In genomic region chr15:67080118-67080899, GRCh38 we compare ENCODE assay signal across 8 cellular contexts. TPM values are rescaled to one million over a fixed set of nuclear protein-coding genes. Genes with fewer than 3 reads are reported as not detected.
A peak's percentile ranks its signal among the peaks of the same experiment; 100 is the strongest.
DNase-seq lines count a peak whose midpoint lies in the region; ATAC-seq and TF ChIP-seq lines count a peak whose summit lies in the region.

No MANE protein-coding gene starts in this region.

- H3K27ac Mint-ChIP-seq in WTC11: peak overlapping the region; percentile 34; the same call in 1 of the 2 replicates

- H3K9me3 ChIP-seq in smooth muscle cell (replicated peaks; ENCODE audit: low read depth): no peaks in the 10 kb centered on the region

- peak overlapping the region; percentile 67 for H3K4me2 ChIP-seq in smooth muscle cell

- POLR2A ChIA-PET in WTC11 (lab: Charles Lee): no interaction called here

- peaks cover 83% of the 10 kb centered on the region for H3K4me1 Mint-ChIP-seq in WTC11

- H3F3A ChIP-seq in smooth muscle cell (ENCODE audit: low read depth): peaks cover 33% of the 10 kb centered on the region

- no peaks in the 10 kb centered on the region for H3K36me3 ChIP-seq in smooth muscle cell (ENCODE audit: low read depth)

- H3K27me3 Mint-ChIP-seq in WTC11 (ENCODE audit: low read depth): no peaks in the 10 kb centered on the region

- peaks cover 47% of the 10 kb centered on the region for H3K4me1 ChIP-seq in smooth muscle cell (ENCODE audit: low read depth)

- DNase-seq in H4 (ENCODE audit: low spot score) (peak; percentile 77), WTC11 (ENCODE audit: low spot score) (no peak), glomerular visceral epithelial cell (ENCODE audit: extremely low spot score) (peak; percentile 86), smooth muscle cell (lab: John Stamatoyannopoulos, UW; ENCODE audit: unreplicated experiment) (no peak), NCI-H146 treated with DMSO at 0.1 percent for 48 hours (lab: John Stamatoyannopoulos, UW; ENCODE audit: unreplicated experiment) (no peak)

- peaks cover 91% of the 10 kb centered on the region for H3K79me2 ChIP-seq in smooth muscle cell (ENCODE audit: low read depth)

- peaks cover 87% of the 10 kb centered on the region for H4K20me1 ChIP-seq in smooth muscle cell (ENCODE audit: low read depth)

- H2AFZ ChIP-seq in smooth muscle cell (ENCODE audit: low read depth): no peak overlapping the region

- WGBS in smooth muscle cell (ENCODE audit: low lambda C conversion rate): 65% methylated on average over 12 of the region's 12 CpGs

- peaks cover 2% of the 10 kb centered on the region; the same call in 1 of the 2 replicates for H3K36me3 Mint-ChIP-seq in WTC11

- H3K4me3 ChIP-seq in smooth muscle cell: no peak overlapping the region

- H3K9me3 Mint-ChIP-seq in WTC11: no peaks in the 10 kb centered on the region

- peak overlapping the region; percentile 86 for H3K27ac ChIP-seq in smooth muscle cell (ENCODE audit: low read depth)

- no peak for TF ChIP-seq CTCF in WTC11 (IDR thresholded peaks at IDR 0.05)
- no peak for TF ChIP-seq CTCF in smooth muscle cell (IDR thresholded peaks at IDR 0.05; ENCODE audit: borderline replicate concordance, insufficient read depth, poor library complexity, severe bottlenecking)

- no peaks in the 10 kb centered on the region for H3K27me3 ChIP-seq in smooth muscle cell (ENCODE audit: low read depth)

- H3K9ac ChIP-seq in smooth muscle cell (ENCODE audit: low read depth): no peak overlapping the region

- CTCF ChIA-PET in WTC11 (lab: Charles Lee): interaction anchor here (0.6 to 1.1 kb wide), 2 partner anchors 34 to 61 kb away, joined by 3 read pairs; no protein-coding TSS in a partner anchor

- ATAC-seq in WTC11 (no peak), GM21528 (IDR thresholded peaks at IDR 0.05; ENCODE audit: low FRiP score, unreplicated experiment) (no peak), GM19328 (IDR thresholded peaks at IDR 0.05; ENCODE audit: unreplicated experiment) (no peak), GM18868 (IDR thresholded peaks at IDR 0.05; ENCODE audit: unreplicated experiment) (no peak)

- no peak overlapping the region for H3K4me3 Mint-ChIP-seq in WTC11

TF ChIP-seq in WTC11, 78 proteins besides CTCF, POLR2A, EP300 and RAD21:
- no peak for TF ChIP-seq ZBTB43 (CRISPR knock-in tag; IDR thresholded peaks at IDR 0.05)
- TF ChIP-seq SMAD3 (CRISPR knock-in tag; IDR thresholded peaks at IDR 0.05; ENCODE audit: borderline replicate concordance): no peak
- no peak for TF ChIP-seq ZNF396 (CRISPR knock-in tag; IDR thresholded peaks at IDR 0.05; ENCODE audit: borderline replicate concordance)
- no peak for TF ChIP-seq RELA (CRISPR knock-in tag; IDR thresholded peaks at IDR 0.05; ENCODE audit: borderline replicate concordance)
- TF ChIP-seq ZNF232 (CRISPR knock-in tag; IDR thresholded peaks at IDR 0.05): no peak
- no peak for TF ChIP-seq ZBTB21 (CRISPR knock-in tag; IDR thresholded peaks at IDR 0.05; ENCODE audit: borderline replicate concordance)
- TF ChIP-seq ZNF425 (CRISPR knock-in tag; conservative IDR thresholded peaks at IDR 0.05): no peak
- TF ChIP-seq NR2C2 (CRISPR knock-in tag; IDR thresholded peaks at IDR 0.05): no peak
- no peak for TF ChIP-seq CREM (CRISPR knock-in tag; IDR thresholded peaks at IDR 0.05)
- no peak for TF ChIP-seq FOXP1 (CRISPR knock-in tag; IDR thresholded peaks at IDR 0.05; ENCODE audit: borderline replicate concordance)
- TF ChIP-seq AFF4 (CRISPR knock-in tag; IDR thresholded peaks at IDR 0.05; ENCODE audit: borderline replicate concordance): no peak
- TF ChIP-seq IRF2 (CRISPR knock-in tag; IDR thresholded peaks at IDR 0.05; ENCODE audit: borderline replicate concordance, low read depth): no peak
- no peak for TF ChIP-seq ZNF317 (CRISPR knock-in tag; IDR thresholded peaks at IDR 0.05; ENCODE audit: borderline replicate concordance, low read depth)
- TF ChIP-seq CREB1 (CRISPR knock-in tag; IDR thresholded peaks at IDR 0.05): no peak
- TF ChIP-seq ZSCAN18 (CRISPR knock-in tag; IDR thresholded peaks at IDR 0.05): no peak
- no peak for TF ChIP-seq HMGXB4 (CRISPR knock-in tag; IDR thresholded peaks at IDR 0.05)
TF ChIP-seq in WTC11: peak in this region for 0.

RNA-seq across cellular contexts. Expression of gene SMAD3, which starts 14.9 kb away (rescaled TPM):
- total RNA-seq in H4 (2014; rRNA removed; shearing (Covaris generic)): 31.6 and 38.5 TPM in 2 replicates
- total RNA-seq in WTC11 (2021) (20.2 to 34.6 TPM (median 25.0 TPM) in 3 replicates), smooth muscle cell (21.9 and 25.9 TPM in 2 replicates)
- polyA plus RNA-seq in smooth muscle cell: 20.2 and 27.7 TPM in 2 replicates

Comparison
In these comparisons a context has a peak if more than half of its experiments do, and no peak if none do; other contexts are left out.
1. DNase-seq: peak in H4 (single experiment) and glomerular visceral epithelial cell (single experiment); none in WTC11 (single experiment), smooth muscle cell (single experiment) and NCI-H146 treated with DMSO at 0.1 percent for 48 hours (single experiment).